1 cellular context compared by ENCODE assay signal in the genomic region with DNA sequence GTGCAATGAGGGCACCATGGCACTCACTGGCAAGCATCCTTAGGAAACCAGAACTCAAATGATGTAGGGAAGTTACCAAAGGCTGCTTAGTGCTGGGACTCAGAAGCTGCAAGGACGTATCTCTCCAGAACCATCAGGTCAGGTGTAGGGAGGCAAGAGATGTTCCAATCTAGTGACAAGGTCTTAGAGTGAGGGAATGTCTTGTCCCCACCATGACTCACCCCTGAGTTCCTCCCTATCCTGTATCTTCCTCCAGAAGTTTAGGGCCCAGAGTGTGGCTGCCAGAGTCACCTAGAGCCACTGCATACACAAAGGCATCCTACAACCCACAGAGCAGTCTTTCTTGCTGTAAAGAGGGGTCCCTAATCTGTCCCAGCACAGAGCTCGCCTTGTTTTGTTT.
TF ChIP-seq lines count a peak whose summit lies in the region.

No MANE protein-coding gene starts in this region.

TF ChIP-seq in H1, 55 proteins besides CTCF, POLR2A, EP300 and RAD21:
- TF ChIP-seq CREB1 (IDR thresholded peaks at IDR 0.05) (no peak), MAFK (IDR thresholded peaks at IDR 0.05; ENCODE audit: low read depth, low read length) (no peak), POU5F1 (IDR thresholded peaks at IDR 0.05; ENCODE audit: low read depth, low read length) (no peak), TCF12 (IDR thresholded peaks at IDR 0.05; ENCODE audit: low read depth, low read length) (no peak), RBBP5 (IDR thresholded peaks at IDR 0.05; ENCODE audit: borderline replicate concordance, low read depth, low read length) (no peak), FOSL1 (IDR thresholded peaks at IDR 0.05; ENCODE audit: insufficient read depth, low read depth, low read length) (no peak), CBX5 (IDR thresholded peaks at IDR 0.05; ENCODE audit: low read depth, low read length) (no peak), TAF7 (optimal IDR thresholded peaks at IDR 0.05; ENCODE audit: borderline replicate concordance, low read depth, low read length) (no peak), ZNF274 (IDR thresholded peaks at IDR 0.05; ENCODE audit: borderline replicate concordance, extremely low read depth, low read length) (no peak), CHD2 (IDR thresholded peaks at IDR 0.05; ENCODE audit: low read length) (no peak), SAP30 (IDR thresholded peaks at IDR 0.05; ENCODE audit: insufficient read depth, insufficient replicate concordance, low read length) (no peak), BRCA1 (IDR thresholded peaks at IDR 0.05; ENCODE audit: low read depth, low read length) (no peak)
